In the genomic region with DNA sequence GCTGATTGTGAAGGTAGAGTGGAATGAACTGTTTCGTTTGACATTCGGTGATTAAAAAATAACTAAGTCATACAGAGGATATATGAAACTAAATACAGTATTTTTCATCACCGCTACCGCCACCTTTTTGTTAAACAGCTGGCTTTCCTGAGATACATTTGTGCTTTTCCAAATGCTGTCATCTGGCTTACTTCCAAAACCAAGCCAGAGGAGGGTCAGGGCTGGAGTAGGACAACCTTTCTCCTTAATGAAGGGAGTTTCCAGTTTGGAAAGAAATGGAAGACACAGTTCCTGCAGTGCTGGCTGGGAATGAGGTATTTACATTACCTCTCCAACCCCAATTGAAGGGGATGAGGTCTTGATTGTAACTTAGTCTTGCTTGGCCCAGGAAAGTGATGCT, we compare ENCODE assay signal across 1 cellular context.
TF ChIP-seq lines count a peak whose summit lies in the region.

No MANE protein-coding gene starts in this region.

TF ChIP-seq in IMR-90, 13 proteins besides CTCF, POLR2A, EP300 and RAD21:
- TF ChIP-seq, protein P1, sequence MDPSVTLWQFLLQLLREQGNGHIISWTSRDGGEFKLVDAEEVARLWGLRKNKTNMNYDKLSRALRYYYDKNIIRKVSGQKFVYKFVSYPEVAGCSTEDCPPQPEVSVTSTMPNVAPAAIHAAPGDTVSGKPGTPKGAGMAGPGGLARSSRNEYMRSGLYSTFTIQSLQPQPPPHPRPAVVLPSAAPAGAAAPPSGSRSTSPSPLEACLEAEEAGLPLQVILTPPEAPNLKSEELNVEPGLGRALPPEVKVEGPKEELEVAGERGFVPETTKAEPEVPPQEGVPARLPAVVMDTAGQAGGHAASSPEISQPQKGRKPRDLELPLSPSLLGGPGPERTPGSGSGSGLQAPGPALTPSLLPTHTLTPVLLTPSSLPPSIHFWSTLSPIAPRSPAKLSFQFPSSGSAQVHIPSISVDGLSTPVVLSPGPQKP (IDR thresholded peaks at IDR 0.05; ENCODE audit: borderline replicate concordance, low read depth, low read length) = no peak
- TF ChIP-seq MAFK (IDR thresholded peaks at IDR 0.05; ENCODE audit: low read depth, low read length) (no peak), MAZ (IDR thresholded peaks at IDR 0.05; ENCODE audit: borderline replicate concordance, low read depth, low read length) (no peak)
